8 cellular contexts compared by ENCODE assay signal in the genomic region with DNA sequence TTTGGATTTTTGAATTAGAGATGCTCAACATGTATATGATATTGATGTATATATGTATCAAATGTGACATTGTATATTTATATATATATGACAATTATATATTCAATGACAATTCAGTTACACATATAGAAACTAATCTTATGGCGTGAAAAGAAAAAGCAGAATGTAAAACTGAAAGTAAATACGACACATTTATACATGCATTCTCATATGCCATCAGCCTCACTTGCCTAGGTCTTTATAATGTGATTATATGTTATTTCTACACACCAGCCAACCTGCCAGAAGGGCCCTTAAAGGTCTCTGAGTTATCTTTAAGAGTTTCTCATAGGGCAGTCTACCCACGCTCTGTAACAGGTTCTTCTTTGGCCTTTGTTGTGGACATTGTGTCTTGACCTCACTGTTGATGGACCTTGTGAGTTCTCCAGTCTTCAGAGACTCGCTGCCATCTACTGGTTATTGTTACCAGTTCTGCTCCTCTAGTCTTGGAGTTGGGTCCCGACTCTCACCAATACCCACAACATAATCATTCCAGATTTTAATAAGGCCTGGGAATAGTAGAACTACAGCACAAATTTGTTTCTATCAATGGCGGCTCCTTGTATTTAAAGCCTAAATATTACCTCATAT.
DNase-seq lines count a peak whose midpoint lies in the region; ATAC-seq, FAIRE-seq and TF ChIP-seq lines count a peak whose summit lies in the region.

No MANE protein-coding gene starts in this region.

- H3K27ac Mint-ChIP-seq in CD14-positive monocyte, result no peak overlapping the region

- H3K4me3 Mint-ChIP-seq in CD14-positive monocyte, result peak overlapping the region; percentile 59 to 76

- FAIRE-seq in frontal cortex (lab: Jason Lieb, UNC), result no peak

- TF ChIP-seq CTCF in CD14-positive monocyte (IDR thresholded peaks at IDR 0.05), result no peak

- intact Hi-C loops in CD14-positive monocyte (cut with micrococcal nuclease), result no loop called here

- H3K27me3 Mint-ChIP-seq in CD14-positive monocyte (ENCODE audit: low read depth in 3 of 3), result no peaks in the 10 kb centered on the region

- H3K4me1 Mint-ChIP-seq in CD14-positive monocyte, result peaks cover 8% of the 10 kb centered on the region

- peaks cover 0 to 2% (median 0%) of the 10 kb centered on the region in 7 donors for H3K9me3 Mint-ChIP-seq in CD14-positive monocyte

- no peak for DNase-seq in CD14-positive monocyte (ENCODE audit: low spot score)
- peak; percentile 25 for DNase-seq in SHP77 treated with DMSO at 0.1 percent for 48 hours (lab: John Stamatoyannopoulos, UW)
- DNase-seq in iPS DF 19.7 (ENCODE audit: low read depth, low spot score), result peak; percentile 12
- DNase-seq in central memory CD4-positive, alpha-beta T cell, result no peak
- no peak for DNase-seq in NCI-H526 treated with DMSO at 0.1 percent for 48 hours (lab: John Stamatoyannopoulos, UW)
- no peak for DNase-seq in frontal cortex (ENCODE audit: low spot score in 2 of 2)

- H3K36me3 Mint-ChIP-seq in CD14-positive monocyte, result no peaks in the 10 kb centered on the region

- ATAC-seq in GM19438 (IDR thresholded peaks at IDR 0.05; ENCODE audit: low read depth, unreplicated experiment) (peak; percentile 92), HG03432 (IDR thresholded peaks at IDR 0.05; ENCODE audit: unreplicated experiment) (peak; percentile 79)

Comparison
In these comparisons a context has a peak if more than half of its experiments do, and no peak if none do; other contexts are left out.
1. DNase-seq: peak in SHP77 treated with DMSO at 0.1 percent for 48 hours (single experiment) and iPS DF 19.7 (single experiment); none in CD14-positive monocyte (single experiment), central memory CD4-positive, alpha-beta T cell (single experiment), NCI-H526 treated with DMSO at 0.1 percent for 48 hours (single experiment) and frontal cortex (0 of 2).